In genomic region chr16:3059041-3059722, GRCh38 we compare ENCODE assay signal across 8 cellular contexts. TPM values are rescaled to one million over a fixed set of nuclear protein-coding genes. Genes with fewer than 3 reads are reported as not detected.
DNase-seq lines count a peak whose midpoint lies in the region; ATAC-seq and TF ChIP-seq lines count a peak whose summit lies in the region.

No MANE protein-coding gene starts in this region.

- no peaks in the 10 kb centered on the region for H3K27me3 ChIP-seq in left lung

- TF ChIP-seq CTCF in GM13976 (IDR thresholded peaks at IDR 0.05; ENCODE audit: borderline replicate concordance, control extremely low read depth, extremely low read depth, insufficient read depth, missing control alignments) (peak; percentile 94), coronary artery (IDR thresholded peaks at IDR 0.05) (peak; percentile 93), left lung (IDR thresholded peaks at IDR 0.05) (peak; percentile 88 to 96)

- H3K4me1 ChIP-seq in left lung, result peaks cover 12 to 75% of the 10 kb centered on the region in 2 donors

- in situ Hi-C loops in GM13976 (cut with MboI; ENCODE audit: low sequenced_read_pairs, unreplicated experiment), result no loop called here

- intact Hi-C loops in left lung (cut with DNase I), result no loop called here

- H3K27ac ChIP-seq in coronary artery (peak overlapping the region; percentile 44 to 80), left lung (peak overlapping the region; percentile 86 to 87)

- peak overlapping the region; percentile 91 for H3K4me3 ChIP-seq in coronary artery
- H3K4me3 ChIP-seq in left lung, result peak overlapping the region; percentile 74 to 76

- DNase-seq in 8988T (peak; percentile 76), GM13976 (ENCODE audit: low spot score) (peak; percentile 97), NCI-H2196 treated with DMSO at 0.1 percent for 48 hours (lab: John Stamatoyannopoulos, UW; ENCODE audit: unreplicated experiment) (peak; percentile 61), coronary artery (ENCODE audit: low spot score) (peak; percentile 90), left lung (peak; percentile 93 to 99)
- DNase-seq in activated CD4-positive, alpha-beta T cell treated with anti-CD3 and anti-CD28 coated beads for 48 hours, result peak; percentile 90
- peak; percentile 84 for DNase-seq in stimulated activated CD4-positive, alpha-beta T cell treated with anti-CD3 and anti-CD28 coated beads, Interleukin-2, amount 100 ng/mL, for 4 hours (ENCODE audit: low read depth)

- no peaks in the 10 kb centered on the region for H3K9me3 ChIP-seq in left lung

- ATAC-seq in HG02973 (IDR thresholded peaks at IDR 0.05; ENCODE audit: unreplicated experiment) (peak; percentile 71), left lung (peak; percentile 98)

- H3K36me3 ChIP-seq in left lung, result peaks cover 0 to 6% of the 10 kb centered on the region in 2 donors

RNA-seq across cellular contexts. Expression of gene IL32, which starts 6.3 kb away (rescaled TPM):
- total RNA-seq in left lung, result 100 to 1,000 TPM; 132 to 310 TPM

RNA-seq across cellular contexts. Expression of gene MMP25, which starts 12.8 kb away (rescaled TPM):
- total RNA-seq in left lung, result 10 to 100 TPM in 1 of 2 donors, 1 to 10 TPM in 1; 2.4 to 91.9 TPM

RNA-seq across cellular contexts. Expression of gene BICDL2, which starts 22.4 kb away (rescaled TPM):
- total RNA-seq in left lung, result 10 to 100 TPM; 10.8 to 18.1 TPM

RNA-seq across cellular contexts. Expression of gene THOC6, which starts 35.3 kb away (rescaled TPM):
- total RNA-seq in left lung, result 10 to 100 TPM; 24.0 to 38.7 TPM

RNA-seq across cellular contexts. Expression of gene HCFC1R1, which starts 35.4 kb away (rescaled TPM):
- 10 to 100 TPM; 45.4 to 66.6 TPM for total RNA-seq in left lung

Comparison
In these comparisons a context has a peak if more than half of its experiments do, and no peak if none do; other contexts are left out.
1. Peak in every context shown above with its lines: DNase-seq, ATAC-seq, H3K4me3 ChIP-seq and H3K27ac ChIP-seq.